ENCODE assay signal across 1 cellular context in genomic region chr22:23385301-23386244, GRCh38.
A peak's percentile ranks its signal among the peaks of the same experiment; 100 is the strongest.
TF ChIP-seq lines count a peak whose summit lies in the region.

No MANE protein-coding gene starts in this region.

TF ChIP-seq in HepG2, 621 proteins besides CTCF, POLR2A, EP300 and RAD21 (continued from another document):
- 0 out of 2 replicates have a peak, but pooled peaks have one; percentile 27 for TF ChIP-seq MXD3 (CRISPR knock-in tag; IDR thresholded peaks at IDR 0.05)
- TF ChIP-seq TEAD3 (CRISPR knock-in tag; optimal IDR thresholded peaks at IDR 0.05; ENCODE audit: borderline replicate concordance) = peak; percentile 37
- peak; percentile 57 for TF ChIP-seq XRCC5 (optimal IDR thresholded peaks at IDR 0.05; ENCODE audit: low read length)
- TF ChIP-seq LCORL (IDR thresholded peaks at IDR 0.05) = no peak
- peak; percentile 57; the same call in 1 of the 2 replicates for TF ChIP-seq LCORL (CRISPR knock-in tag; IDR thresholded peaks at IDR 0.05)
- peak; percentile 65; the same call in 1 of the 2 replicates for TF ChIP-seq KDM5B (CRISPR knock-in tag; IDR thresholded peaks at IDR 0.05; ENCODE audit: borderline replicate concordance)
- no peak for TF ChIP-seq NR2F6 (IDR thresholded peaks at IDR 0.05)
- peak; percentile 50; the same call in 1 of the 2 replicates for TF ChIP-seq NR2F6 (CRISPR knock-in tag; IDR thresholded peaks at IDR 0.05)
- TF ChIP-seq UBTF (CRISPR knock-in tag; IDR thresholded peaks at IDR 0.05) = 0 out of 2 replicates have a peak, but pooled peaks have one; percentile 17
